ENCODE assay signal across 20 cellular contexts in genomic region chr2:151728736-151729415, GRCh38. TPM values are rescaled to one million over a fixed set of nuclear protein-coding genes. Genes with fewer than 3 reads are reported as not detected.
DNase-seq lines count a peak whose midpoint lies in the region; ATAC-seq and TF ChIP-seq lines count a peak whose summit lies in the region.
"Had no signal": no experiment of that assay in that cellular context is flagged by ENCODE, and none has a peak within 500 bp of the region (broad histone marks: within the 10 kb centered on the region; RNA-seq: fewer than 3 reads in every experiment).

No MANE protein-coding gene starts in this region.

- peak overlapping the region; percentile 55 for H3K4me3 Mint-ChIP-seq in Calu3 (ENCODE audit: low read depth, unreplicated experiment)
- H3K4me3 Mint-ChIP-seq in memory B cell, result no peak overlapping the region
- H3K4me3 Mint-ChIP-seq: activated CD8-positive, alpha-beta memory T cell treated with anti-CD3 and anti-CD28 coated beads, Interleukin-2, amount 10 ng/mL, durations not matched to agents 7 days and 5 days; brain had no signal

- no peak for DNase-seq in Calu3
- no peak for DNase-seq in PC-3
- DNase-seq in memory B cell (ENCODE audit: low spot score in 2 of 2), result no peak
- DNase-seq in activated T-cell treated with anti-CD3 and anti-CD28 coated beads, Interleukin-2, amount 50 U/mL, for 1 hour, result no peak
- DNase-seq in NCI-H2029 treated with DMSO at 0.1 percent for 48 hours (lab: John Stamatoyannopoulos, UW), result no peak
- DNase-seq: activated CD8-positive, alpha-beta memory T cell treated with anti-CD3 and anti-CD28 coated beads, Interleukin-2, amount 10 ng/mL, durations not matched to agents 7 days and 5 days; activated naive CD4-positive, alpha-beta T cell treated with Interleukin-2 at 50 U/mL for 16 hours; BE2C; effector CD8-positive, alpha-beta T cell; foreskin keratinocyte; GM23248; MM.1S; PC-9; posterior cingulate gyrus; trophoblast cell; WERI-Rb-1 had no signal

- H3K27me3 Mint-ChIP-seq in Calu3 (ENCODE audit: unreplicated experiment) (no peaks in the 10 kb centered on the region), memory B cell (no peaks in the 10 kb centered on the region)

- H3K9ac ChIP-seq in PC-3 (ENCODE audit: low read length), result no peak overlapping the region
- H3K9ac ChIP-seq: GM23248 had no signal

- no peak overlapping the region for H3K4me2 ChIP-seq in PC-3 (ENCODE audit: low read length)
- H3K4me2 ChIP-seq: PC-9 had no signal

- H3K9me3 Mint-ChIP-seq in Calu3 (ENCODE audit: low read depth, unreplicated experiment) (no peaks in the 10 kb centered on the region), memory B cell (no peaks in the 10 kb centered on the region)
- H3K9me3 Mint-ChIP-seq: brain had no signal

- H3K9me3 ChIP-seq in PC-3 (ENCODE audit: low read length), result no peaks in the 10 kb centered on the region
- H3K9me3 ChIP-seq: BE2C had no signal

- H4K20me1 ChIP-seq in PC-3 (ENCODE audit: low read length), result no peaks in the 10 kb centered on the region

- CTCF ChIA-PET in Calu3 (lab: Charles Lee), result interaction anchor here (0.6 to 1.0 kb wide), 2 partner anchors 21 to 56 kb away, joined by 3 to 5 read pairs; no protein-coding TSS in a partner anchor
- CTCF ChIA-PET in PC-3 (lab: Charles Lee), result no interaction called here

- no TSS peak for BruUV-seq in Calu3 (replicated peaks; lab: Mats Ljungman, UMichigan)
- no TSS peak for BruUV-seq in PC-3 (replicated peaks; lab: Mats Ljungman, UMichigan)

- H3K27ac Mint-ChIP-seq in Calu3 (ENCODE audit: unreplicated experiment) (no peak overlapping the region), memory B cell (peak overlapping the region; percentile 57)
- H3K27ac Mint-ChIP-seq: activated CD8-positive, alpha-beta memory T cell treated with anti-CD3 and anti-CD28 coated beads, Interleukin-2, amount 10 ng/mL, durations not matched to agents 7 days and 5 days had no signal

- intact Hi-C loops in Calu3 (cut with micrococcal nuclease; ENCODE audit: unreplicated experiment) (no loop called here), PC-3 (cut with micrococcal nuclease) (no loop called here)

- H3K27me3 ChIP-seq in PC-3 (ENCODE audit: low read length), result peaks cover 72% of the 10 kb centered on the region
- H3K27me3 ChIP-seq: BE2C had no signal

- H3F3A ChIP-seq in PC-3 (ENCODE audit: low read length, unreplicated experiment), result no peaks in the 10 kb centered on the region

- POLR2A ChIA-PET in PC-3 (lab: Charles Lee; ENCODE audit: unreplicated experiment), result no interaction called here

- H3K36me3 ChIP-seq in PC-3 (ENCODE audit: low read depth, low read length), result no peaks in the 10 kb centered on the region
- H3K36me3 ChIP-seq: BE2C, WERI-Rb-1 had no signal

- H3K4me3 ChIP-seq in PC-3 (ENCODE audit: low read length), result no peak overlapping the region
- H3K4me3 ChIP-seq: GM23248, PC-9 had no signal

- H2AFZ ChIP-seq in PC-3 (ENCODE audit: low read length), result no peak overlapping the region
- H2AFZ ChIP-seq: GM23248, PC-9 had no signal

- H3K79me2 ChIP-seq in PC-3 (ENCODE audit: low read length), result no peaks in the 10 kb centered on the region

- ATAC-seq in GM19463 (IDR thresholded peaks at IDR 0.05; ENCODE audit: unreplicated experiment) (peak; percentile 50), PC-3 (no peak; the same call in 1 of the 2 replicates), memory B cell (ENCODE audit: low read depth) (peak; percentile 68), GM18861 (IDR thresholded peaks at IDR 0.05; ENCODE audit: unreplicated experiment) (no peak), HG03025 (IDR thresholded peaks at IDR 0.05; ENCODE audit: low FRiP score, unreplicated experiment) (no peak)
- ATAC-seq: activated CD8-positive, alpha-beta memory T cell treated with anti-CD3 and anti-CD28 coated beads, Interleukin-2, amount 10 ng/mL, durations not matched to agents 7 days and 5 days; foreskin keratinocyte had no signal

- no peaks in the 10 kb centered on the region for H3K36me3 Mint-ChIP-seq in Calu3 (ENCODE audit: insufficient read depth, unreplicated experiment)
- H3K36me3 Mint-ChIP-seq in memory B cell, result peaks cover 6% of the 10 kb centered on the region
- H3K36me3 Mint-ChIP-seq: activated CD8-positive, alpha-beta memory T cell treated with anti-CD3 and anti-CD28 coated beads, Interleukin-2, amount 10 ng/mL, durations not matched to agents 7 days and 5 days had no signal

- H3K4me1 Mint-ChIP-seq in Calu3 (ENCODE audit: low read depth, unreplicated experiment) (peaks cover 28% of the 10 kb centered on the region), memory B cell (peaks cover 25% of the 10 kb centered on the region)
- H3K4me1 Mint-ChIP-seq: activated CD8-positive, alpha-beta memory T cell treated with anti-CD3 and anti-CD28 coated beads, Interleukin-2, amount 10 ng/mL, durations not matched to agents 7 days and 5 days had no signal

- H3K9me2 ChIP-seq in PC-3 (replicated peaks; ENCODE audit: low read length), result no peaks in the 10 kb centered on the region

- TF ChIP-seq CTCF in Calu3 (IDR thresholded peaks at IDR 0.05; ENCODE audit: unreplicated experiment) (no peak), PC-3 (conservative IDR thresholded peaks at IDR 0.05; ENCODE audit: low read depth, low read length) (0 out of 2 replicates have a peak, but pooled peaks have one; percentile 22)

- no peaks in the 10 kb centered on the region for H3K4me1 ChIP-seq in PC-3 (ENCODE audit: insufficient read depth, low read length)
- H3K4me1 ChIP-seq: BE2C, foreskin keratinocyte had no signal

- H3K27ac ChIP-seq in PC-3 (ENCODE audit: low read length), result no peak overlapping the region
- H3K27ac ChIP-seq: foreskin keratinocyte, GM23248, PC-9, WERI-Rb-1 had no signal

RNA-seq across cellular contexts. Expression of gene NEB, which starts 5.4 kb away (rescaled TPM):
- total RNA-seq in Calu3 (2022) (27.5 and 50.0 TPM in 2 replicates), PC-3 (2014; rRNA removed) (under 0.01 and 0.11 TPM in 2 replicates)

Comparison
In these comparisons a context has a peak if more than half of its experiments do, and no peak if none do; other contexts are left out.
1. ATAC-seq: peak in GM19463 (single experiment) and memory B cell (single experiment); none in PC-3 (single experiment), GM18861 (single experiment) and HG03025 (single experiment).
2. RNA of gene NEB, which starts 5.4 kb away (total RNA-seq): 27.5 to 50.0 TPM in Calu3; under 0.01 to 0.11 TPM in PC-3; every median in the first group is over 10 times any median in the second.